Comparison of ENCODE assay signal across 23 cellular contexts in genomic region chr1:3905953-3906671, GRCh38. TPM values are rescaled to one million over a fixed set of nuclear protein-coding genes. Genes with fewer than 3 reads are reported as not detected.
DNase-seq lines count a peak whose midpoint lies in the region; ATAC-seq and TF ChIP-seq lines count a peak whose summit lies in the region.
"Had no signal": no experiment of that assay in that cellular context is flagged by ENCODE, and none has a peak within 500 bp of the region (broad histone marks: within the 10 kb centered on the region; RNA-seq: fewer than 3 reads in every experiment).

No MANE protein-coding gene starts in this region.

- H3K4me1 ChIP-seq in mammary epithelial cell (ENCODE audit: insufficient read depth, low read length): peaks cover 3% of the 10 kb centered on the region

- DNase-seq in MCF 10A (ENCODE audit: unreplicated experiment) (no peak), mammary epithelial cell (no peak), NCI-H345 treated with DMSO at 0.1 percent for 48 hours (lab: John Stamatoyannopoulos, UW; ENCODE audit: unreplicated experiment) (peak; percentile 14), erythroblast (lab: John Stamatoyannopoulos, UW) (peak; percentile 22 to 34), GM03348 (ENCODE audit: low spot score) (no peak), RWPE1 (ENCODE audit: low spot score) (no peak)
- DNase-seq: CD4-positive, alpha-beta memory T cell; effector memory CD4-positive, alpha-beta T cell; GF-D8; NCI-H1105; NCI-H524; nucleus accumbens; OCI-M1; SHP77; stimulated activated CD4-positive, alpha-beta T cell treated with anti-CD3 and anti-CD28 coated beads, Interleukin-2, amount 100 ng/mL, for 48 hours; stimulated activated naive B cell treated with anti-CD40 and anti-IgM and Interleukin-4, amounts not matched to agents 10 μg/mL and 1 μg/mL and 100 μg/mL, for 72 hours; testis had no signal

- no peak for ATAC-seq in GM19455 (IDR thresholded peaks at IDR 0.05; ENCODE audit: unreplicated experiment)
- ATAC-seq: stimulated activated naive B cell treated with anti-CD40 and anti-IgM and Interleukin-4, amounts not matched to agents 10 μg/mL and 1 μg/mL and 100 μg/mL, for 72 hours had no signal

- no peaks in the 10 kb centered on the region for H3K27me3 Mint-ChIP-seq in MCF 10A (ENCODE audit: insufficient read depth, unreplicated experiment)
- H3K27me3 Mint-ChIP-seq: CD4-positive, alpha-beta memory T cell had no signal

- POLR2A ChIA-PET in MCF 10A (lab: Yijun Ruan, JAX): no interaction called here
- POLR2A ChIA-PET in RWPE1 (lab: Yijun Ruan, JAX; ENCODE audit: low non-redundant PET): interaction anchor here (0.5 kb wide), 1 partner anchor 9 kb away, joined by 4 read pairs; no protein-coding TSS in a partner anchor

- CTCF ChIA-PET in MCF 10A (lab: Yijun Ruan, JAX): interaction anchor here (0.6 kb wide), 1 partner anchor 950 kb away, joined by 3 read pairs; no protein-coding TSS in a partner anchor
- CTCF ChIA-PET in mammary epithelial cell (lab: Charles Lee; ENCODE audit: low non-redundant PET): no interaction called here
- CTCF ChIA-PET in RWPE1 (lab: Yijun Ruan, JAX): interaction anchor here (1.0 kb wide), 1 partner anchor 23 kb away, joined by 4 read pairs; no protein-coding TSS in a partner anchor

- H3K36me3 ChIP-seq in mammary epithelial cell (ENCODE audit: insufficient read depth, low read length): no peaks in the 10 kb centered on the region
- H3K36me3 ChIP-seq: HAP-1, vagina had no signal

- TF ChIP-seq POLR2A in erythroblast (IDR thresholded peaks at IDR 0.05; ENCODE audit: low read length): no peak

- no peak overlapping the region for H3K4me3 ChIP-seq in mammary epithelial cell (replicated peaks in 1 of 3; ENCODE audit: insufficient read depth in 1 of 3, low read depth in 2 of 3, low read length in 3 of 3)
- H3K4me3 ChIP-seq: HAP-1, smooth muscle cell, testis, vagina had no signal

- no peak overlapping the region for H2AFZ ChIP-seq in mammary epithelial cell (ENCODE audit: low read depth, low read length)

- H3K27ac ChIP-seq in mammary epithelial cell (ENCODE audit: insufficient read depth, low read depth, low read length) (no peak overlapping the region), RWPE1 (no peak overlapping the region)
- H3K27ac ChIP-seq: KMS-11, testis, vagina had no signal

- H3K36me3 Mint-ChIP-seq in MCF 10A (ENCODE audit: insufficient read depth, unreplicated experiment): peaks cover 5% of the 10 kb centered on the region
- H3K36me3 Mint-ChIP-seq: brain; CD4-positive, alpha-beta memory T cell had no signal

- peaks cover 5% of the 10 kb centered on the region for H3K4me1 Mint-ChIP-seq in MCF 10A (ENCODE audit: insufficient read depth, unreplicated experiment)

- H3K79me2 ChIP-seq in mammary epithelial cell (ENCODE audit: insufficient read depth, low read length): no peaks in the 10 kb centered on the region

- 69% methylated on average over 14 of the region's 18 CpGs for WGBS in mammary epithelial cell (ENCODE audit: low coverage, missing lambda C conversion rate)

- H3K27me3 ChIP-seq in mammary epithelial cell (ENCODE audit: insufficient read depth, low read length): no peaks in the 10 kb centered on the region
- H3K27me3 ChIP-seq: testis, vagina had no signal

- no peaks in the 10 kb centered on the region for H3K9me3 Mint-ChIP-seq in MCF 10A (ENCODE audit: unreplicated experiment)
- H3K9me3 Mint-ChIP-seq: CD4-positive, alpha-beta memory T cell; stimulated activated naive B cell treated with anti-CD40 and anti-IgM and Interleukin-4, amounts not matched to agents 10 μg/mL and 1 μg/mL and 100 μg/mL, for 72 hours had no signal

- H3K27ac Mint-ChIP-seq in MCF 10A (ENCODE audit: low read depth, unreplicated experiment): peak overlapping the region; percentile 23
- H3K27ac Mint-ChIP-seq: brain; stimulated activated naive B cell treated with anti-CD40 and anti-IgM and Interleukin-4, amounts not matched to agents 10 μg/mL and 1 μg/mL and 100 μg/mL, for 72 hours had no signal

- no peaks in the 10 kb centered on the region for H4K20me1 ChIP-seq in mammary epithelial cell (ENCODE audit: insufficient read depth, low read length)

- no TSS peak for BruUV-seq in MCF 10A (replicated peaks; lab: Mats Ljungman, UMichigan)
- BruUV-seq in mammary epithelial cell (replicated peaks; lab: Mats Ljungman, UMichigan): no TSS peak

- dilution Hi-C loops in mammary epithelial cell (cut with HindIII; ENCODE audit: low sequenced_read_pairs): no loop called here

- H3K4me3 Mint-ChIP-seq in MCF 10A (ENCODE audit: unreplicated experiment): no peak overlapping the region
- H3K4me3 Mint-ChIP-seq: brain; stimulated activated naive B cell treated with anti-CD40 and anti-IgM and Interleukin-4, amounts not matched to agents 10 μg/mL and 1 μg/mL and 100 μg/mL, for 72 hours had no signal

- no peak for TF ChIP-seq CTCF in MCF 10A (IDR thresholded peaks at IDR 0.05; ENCODE audit: unreplicated experiment)
- TF ChIP-seq CTCF in mammary epithelial cell (conservative IDR thresholded peaks at IDR 0.05 in 1 of 2, IDR thresholded peaks at IDR 0.05 in 1 of 2; ENCODE audit: extremely low read depth in 1 of 2, insufficient read depth in 1 of 2, low read depth in 1 of 2, low read length in 2 of 2): no peak
- no peak for TF ChIP-seq CTCF in RWPE1 (conservative IDR thresholded peaks at IDR 0.05; ENCODE audit: low read depth)

- no peaks in the 10 kb centered on the region for H3K9me3 ChIP-seq in mammary epithelial cell (replicated peaks; ENCODE audit: insufficient read depth, low read length)
- H3K9me3 ChIP-seq: HAP-1, testis, vagina had no signal

- H3K9ac ChIP-seq in mammary epithelial cell (ENCODE audit: insufficient read depth, low read length): no peak overlapping the region
- H3K9ac ChIP-seq: KMS-11 had no signal

- intact Hi-C loops in MCF 10A (cut with micrococcal nuclease) (no loop called here), mammary epithelial cell (cut with micrococcal nuclease) (no loop called here)

- in situ Hi-C loops in mammary epithelial cell (cut with MboI; ENCODE audit: low sequenced_read_pairs in 2 of 2): loop anchor here in 1 of 2 donors (25.0 kb wide), 1 partner anchor 2006 kb away; no protein-coding TSS in a partner anchor

- H3K4me2 ChIP-seq in mammary epithelial cell (ENCODE audit: insufficient read depth, low read depth, low read length): no peak overlapping the region
- H3K4me2 ChIP-seq: KMS-11, smooth muscle cell had no signal

RNA-seq across cellular contexts. Expression of gene C1orf174, which starts 6.0 kb away (rescaled TPM):
- total RNA-seq in MCF 10A (2022) (22.4 and 24.4 TPM in 2 replicates), mammary epithelial cell (10 to 100 TPM; 26.8 to 30.8 TPM)
- polyA plus RNA-seq in mammary epithelial cell: 41.3 TPM
- 41.9 TPM for polyA minus RNA-seq in mammary epithelial cell

RNA-seq across cellular contexts. Expression of gene DFFB, which starts 48.8 kb away (rescaled TPM):
- total RNA-seq in MCF 10A (2022) (4.5 and 4.8 TPM in 2 replicates), mammary epithelial cell (1 to 10 TPM; 3.3 to 4.8 TPM)
- polyA plus RNA-seq in mammary epithelial cell: 5.5 TPM
- 6.7 TPM for polyA minus RNA-seq in mammary epithelial cell

RNA-seq across cellular contexts. Expression of gene CEP104, which starts 49.1 kb away (rescaled TPM):
- 68.7 and 74.1 TPM in 2 replicates for total RNA-seq in MCF 10A (2022)
- total RNA-seq in mammary epithelial cell: 10 to 100 TPM; 39.2 to 76.6 TPM
- 26.1 TPM for polyA plus RNA-seq in mammary epithelial cell
- polyA minus RNA-seq in mammary epithelial cell: 39.2 TPM

Comparison
In these comparisons a context has a peak if more than half of its experiments do, and no peak if none do; other contexts are left out.
1. DNase-seq: peak in NCI-H345 treated with DMSO at 0.1 percent for 48 hours (single experiment) and erythroblast (2 of 2); none in MCF 10A (single experiment), mammary epithelial cell (single experiment), GM03348 (single experiment) and RWPE1 (single experiment).